ENCODE assay signal across 22 cellular contexts in the genomic region with DNA sequence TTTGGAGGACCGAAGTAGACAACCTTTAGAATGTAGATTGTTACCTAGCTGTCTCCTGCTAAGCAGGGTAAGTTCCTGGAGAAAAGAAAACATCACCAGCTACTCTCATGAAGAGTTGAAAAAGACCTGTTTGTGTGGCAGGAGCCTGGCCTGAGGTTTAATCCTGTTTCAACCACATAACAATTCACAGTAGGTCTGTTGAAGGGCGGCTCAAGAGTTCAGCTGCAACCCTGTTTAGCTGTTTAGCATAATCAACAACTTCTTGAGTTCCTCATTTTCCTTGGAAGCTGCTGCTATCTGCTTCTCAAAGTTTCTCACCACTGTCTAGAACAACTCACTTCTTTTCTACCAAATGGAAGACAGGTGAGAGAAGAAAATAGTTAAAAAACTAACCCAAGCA.
DNase-seq lines count a peak whose midpoint lies in the region; ATAC-seq and TF ChIP-seq lines count a peak whose summit lies in the region.
"Had no signal": no experiment of that assay in that cellular context is flagged by ENCODE, and none has a peak within 500 bp of the region (broad histone marks: within the 10 kb centered on the region; RNA-seq: fewer than 3 reads in every experiment).

No MANE protein-coding gene starts in this region.

- H3K27ac ChIP-seq in effector memory CD4-positive, alpha-beta T cell (ENCODE audit: insufficient read depth, low read length, poor library complexity, severe bottlenecking): no peak overlapping the region
- H3K27ac ChIP-seq: RWPE1, tibial nerve had no signal

- H3K27me3 ChIP-seq in effector memory CD4-positive, alpha-beta T cell (replicated peaks; ENCODE audit: control insufficient read depth, insufficient read depth, low read length, poor library complexity, severe bottlenecking): no peaks in the 10 kb centered on the region
- H3K27me3 ChIP-seq: tibial nerve had no signal

- ATAC-seq in GM19438 (IDR thresholded peaks at IDR 0.05; ENCODE audit: low read depth, unreplicated experiment): peak; percentile 58
- ATAC-seq in HG03045 (IDR thresholded peaks at IDR 0.05; ENCODE audit: unreplicated experiment): peak; percentile 50
- ATAC-seq in GM21528 (IDR thresholded peaks at IDR 0.05; ENCODE audit: low FRiP score, unreplicated experiment): no peak
- ATAC-seq: activated T-cell treated with anti-CD3 and anti-CD28 coated beads, Interleukin-2, amount 50 U/mL, for 72 hours; SK-N-SH treated with all-trans-retinoic acid at 6 μM for 48 hours had no signal

- DNase-seq in CD1c-positive myeloid dendritic cell (ENCODE audit: extremely low spot score) (peak; percentile 17), OCI-M1 (lab: John Stamatoyannopoulos, UW) (peak; percentile 20), GM13977 (ENCODE audit: low spot score) (no peak), globus pallidus (ENCODE audit: low spot score) (no peak)
- DNase-seq in effector memory CD4-positive, alpha-beta T cell: no peak
- DNase-seq: activated CD4-positive, alpha-beta T cell treated with anti-CD3 and anti-CD28 coated beads for 1 hour; activated naive CD8-positive, alpha-beta T cell treated with anti-CD3 and anti-CD28 coated beads for 36 hours; activated T-cell treated with anti-CD3 and anti-CD28 coated beads, Interleukin-2, amount 50 U/mL, for 72 hours; KG1; NCI-H1092 treated with DMSO at 0.1 percent for 48 hours; NCI-H2081 treated with DMSO at 0.1 percent for 48 hours; NK-92 treated with Interleukin-12 subunit alpha and Interleukin-12 subunit beta, amount 100 ng/mL, for 24 hours; occipital lobe; stimulated activated CD4-positive, alpha-beta T cell treated with anti-CD3 and anti-CD28 coated beads, Interleukin-4, amount 100 ng/mL, for 4 hours; stimulated activated naive CD8-positive, alpha-beta T cell treated with anti-CD3 and anti-CD28 coated beads, Interleukin-15, amount 100 ng/mL, for 72 hours; T1000 had no signal

- no peaks in the 10 kb centered on the region for H3K9me3 ChIP-seq in effector memory CD4-positive, alpha-beta T cell (ENCODE audit: control insufficient read depth, low read length)

- no peak overlapping the region for H3K4me3 ChIP-seq in effector memory CD4-positive, alpha-beta T cell (ENCODE audit: insufficient read depth, low read depth, low read length, poor library complexity, severe bottlenecking)
- H3K4me3 ChIP-seq: tibial nerve had no signal

- no peak for TF ChIP-seq CTCF in GM13977 (IDR thresholded peaks at IDR 0.05; ENCODE audit: extremely low read depth, insufficient read depth, missing control alignments)

- in situ Hi-C loops in GM13977 (cut with MboI; ENCODE audit: low pct_unique_long_range_greater_than_20kb, low sequenced_read_pairs, unreplicated experiment): no loop called here

- H3K4me1 ChIP-seq in effector memory CD4-positive, alpha-beta T cell (ENCODE audit: control insufficient read depth, insufficient read depth, low read length, poor library complexity, severe bottlenecking): no peaks in the 10 kb centered on the region
- H3K4me1 ChIP-seq: tibial nerve had no signal

- no peaks in the 10 kb centered on the region for H3K36me3 ChIP-seq in effector memory CD4-positive, alpha-beta T cell (ENCODE audit: control insufficient read depth, insufficient read depth, low read length)
- H3K36me3 ChIP-seq: tibial nerve had no signal

Comparison
In these comparisons a context has a peak if more than half of its experiments do, and no peak if none do; other contexts are left out.
1. DNase-seq: peak in CD1c-positive myeloid dendritic cell (single experiment) and OCI-M1 (single experiment); none in GM13977 (single experiment), globus pallidus (single experiment) and effector memory CD4-positive, alpha-beta T cell (0 of 3).